11 cellular contexts compared by ENCODE assay signal in genomic region chr11:11988099-11988651, GRCh38. TPM values are rescaled to one million over a fixed set of nuclear protein-coding genes. Genes with fewer than 3 reads are reported as not detected.
DNase-seq lines count a peak whose midpoint lies in the region; ATAC-seq and TF ChIP-seq lines count a peak whose summit lies in the region.
"Had no signal": no experiment of that assay in that cellular context is flagged by ENCODE, and none has a peak within 500 bp of the region (broad histone marks: within the 10 kb centered on the region; RNA-seq: fewer than 3 reads in every experiment).

No MANE protein-coding gene starts in this region.

- H3K27ac ChIP-seq in ascending aorta (peak overlapping the region; percentile 63 to 81), thoracic aorta (peak overlapping the region; percentile 13 to 96)

- H3K27me3 Mint-ChIP-seq in T-helper 2 cell treated with Interferon-gamma antibody and Interleukin-4, amounts not matched to agents 5 μg/mL and 100 μg/mL, for 36 hours (ENCODE audit: low read depth): peaks cover 15% of the 10 kb centered on the region

- H3K9me3 ChIP-seq in ascending aorta: no peaks in the 10 kb centered on the region
- no peaks in the 10 kb centered on the region for H3K9me3 ChIP-seq in thoracic aorta

- H3K36me3 Mint-ChIP-seq in T-helper 2 cell treated with Interferon-gamma antibody and Interleukin-4, amounts not matched to agents 5 μg/mL and 100 μg/mL, for 36 hours (ENCODE audit: low read depth): no peaks in the 10 kb centered on the region
- H3K36me3 Mint-ChIP-seq: T-cell had no signal

- H3K36me3 ChIP-seq in ascending aorta (peaks cover 0 to 13% of the 10 kb centered on the region in 2 donors), thoracic aorta (no peaks in the 10 kb centered on the region)

- intact Hi-C loops in ascending aorta (cut with DNase I): no loop called here

- H3K4me3 ChIP-seq in ascending aorta (no peak overlapping the region), thoracic aorta (no peak overlapping the region)

- no peaks in the 10 kb centered on the region for H3K9me3 Mint-ChIP-seq in T-helper 2 cell treated with Interferon-gamma antibody and Interleukin-4, amounts not matched to agents 5 μg/mL and 100 μg/mL, for 36 hours
- H3K9me3 Mint-ChIP-seq: T-cell had no signal

- DNase-seq in activated CD8-positive, alpha-beta memory T cell treated with anti-CD3 and anti-CD28 coated beads, Interleukin-2, amount 50 U/mL, for 48 hours: peak; percentile 26
- no peak for DNase-seq in activated CD8-positive, alpha-beta memory T cell treated with anti-CD3 and anti-CD28 coated beads, Interleukin-2, amount 50 U/mL, for 4 hours
- DNase-seq in ascending aorta (ENCODE audit: low spot score in 2 of 2): peak in 1 of 2 donors; percentile 60
- peak; percentile 77 for DNase-seq in glomerular visceral epithelial cell (ENCODE audit: extremely low spot score)
- DNase-seq in thoracic aorta (ENCODE audit: low spot score): no peak
- no peak for DNase-seq in NCI-H69 (lab: John Stamatoyannopoulos, UW)
- no peak for DNase-seq in T-helper 2 cell treated with Interferon-gamma antibody and Interleukin-4, amounts not matched to agents 5 μg/mL and 100 μg/mL, for 36 hours (ENCODE audit: low spot score)
- DNase-seq: cortex of kidney, retina, T-cell had no signal

- TF ChIP-seq CTCF in ascending aorta (IDR thresholded peaks at IDR 0.05) (no peak), thoracic aorta (IDR thresholded peaks at IDR 0.05) (no peak)

- H3K4me3 Mint-ChIP-seq in T-helper 2 cell treated with Interferon-gamma antibody and Interleukin-4, amounts not matched to agents 5 μg/mL and 100 μg/mL, for 36 hours: no peak overlapping the region
- H3K4me3 Mint-ChIP-seq: T-cell had no signal

- peaks cover 2% of the 10 kb centered on the region for H3K4me1 Mint-ChIP-seq in T-helper 2 cell treated with Interferon-gamma antibody and Interleukin-4, amounts not matched to agents 5 μg/mL and 100 μg/mL, for 36 hours (ENCODE audit: low read depth)

- H3K27me3 ChIP-seq in ascending aorta: no peaks in the 10 kb centered on the region
- no peaks in the 10 kb centered on the region for H3K27me3 ChIP-seq in thoracic aorta (replicated peaks; ENCODE audit: insufficient read depth)

- H3K27ac Mint-ChIP-seq in T-helper 2 cell treated with Interferon-gamma antibody and Interleukin-4, amounts not matched to agents 5 μg/mL and 100 μg/mL, for 36 hours: no peak overlapping the region

- H3K4me1 ChIP-seq in ascending aorta: peaks cover 4 to 21% of the 10 kb centered on the region in 2 donors
- H3K4me1 ChIP-seq in thoracic aorta (ENCODE audit: control insufficient read depth in 1 of 2, low read depth in 2 of 2): peaks cover 10 to 63% of the 10 kb centered on the region in 2 donors

- ATAC-seq in thoracic aorta (ENCODE audit: insufficient number of reproducible peaks, low FRiP score, low read depth): no peak
- no peak for ATAC-seq in GM18505 (IDR thresholded peaks at IDR 0.05; ENCODE audit: unreplicated experiment)

- no peak for TF ChIP-seq POLR2A in GM18505 (IDR thresholded peaks at IDR 0.05; ENCODE audit: borderline replicate concordance, extremely low read depth, insufficient read depth, insufficient read length)

RNA-seq across cellular contexts. Expression of gene DKK3, which starts 20.3 kb away (rescaled TPM):
- total RNA-seq in ascending aorta (433 TPM), thoracic aorta (100 to 1,000 TPM; 732 to 847 TPM)

Comparison
In these comparisons a context has a peak if more than half of its experiments do, and no peak if none do; other contexts are left out.
1. DNase-seq: peak in activated CD8-positive, alpha-beta memory T cell treated with anti-CD3 and anti-CD28 coated beads, Interleukin-2, amount 50 U/mL, for 48 hours (single experiment) and glomerular visceral epithelial cell (single experiment); none in activated CD8-positive, alpha-beta memory T cell treated with anti-CD3 and anti-CD28 coated beads, Interleukin-2, amount 50 U/mL, for 4 hours (single experiment), thoracic aorta (single experiment), NCI-H69 (single experiment) and T-helper 2 cell treated with Interferon-gamma antibody and Interleukin-4, amounts not matched to agents 5 μg/mL and 100 μg/mL, for 36 hours (single experiment).